Comparison of ENCODE assay signal across 10 cellular contexts in genomic region chr2:218960196-218961165, GRCh38. TPM values are rescaled to one million over a fixed set of nuclear protein-coding genes. Genes with fewer than 3 reads are reported as not detected.
DNase-seq lines count a peak whose midpoint lies in the region; ATAC-seq and TF ChIP-seq lines count a peak whose summit lies in the region.
"Had no signal": no experiment of that assay in that cellular context is flagged by ENCODE, and none has a peak within 500 bp of the region (broad histone marks: within the 10 kb centered on the region; RNA-seq: fewer than 3 reads in every experiment).

No MANE protein-coding gene starts in this region.

- H3K9me3 Mint-ChIP-seq in Calu3 (ENCODE audit: low read depth, unreplicated experiment) (no peaks in the 10 kb centered on the region), IgD-negative memory B cell (peaks cover 0 to 2% (median 0%) of the 10 kb centered on the region in 3 donors), nephron (no peaks in the 10 kb centered on the region)
- no peaks in the 10 kb centered on the region for H3K9me3 Mint-ChIP-seq in activated naive CD8-positive, alpha-beta T cell treated with anti-CD3 and anti-CD28 coated beads, Interleukin-2, amount 50 U/mL, for 24 hours

- BruUV-seq in Calu3 (replicated peaks; lab: Mats Ljungman, UMichigan): no TSS peak

- TF ChIP-seq CTCF in Calu3 (IDR thresholded peaks at IDR 0.05; ENCODE audit: unreplicated experiment) (no peak), nephron (IDR thresholded peaks at IDR 0.05; ENCODE audit: unreplicated experiment in 3 of 3) (no peak)

- H3K4me3 Mint-ChIP-seq in Calu3 (ENCODE audit: low read depth, unreplicated experiment): peak overlapping the region; percentile 42
- peak overlapping the region; percentile 65 to 91 (median 78) for H3K4me3 Mint-ChIP-seq in IgD-negative memory B cell
- peak overlapping the region; percentile 49 for H3K4me3 Mint-ChIP-seq in activated naive CD8-positive, alpha-beta T cell treated with anti-CD3 and anti-CD28 coated beads, Interleukin-2, amount 50 U/mL, for 24 hours
- peak overlapping the region; percentile 76 to 85 (median 80) for H3K4me3 Mint-ChIP-seq in nephron

- H3K4me1 Mint-ChIP-seq in Calu3 (ENCODE audit: low read depth, unreplicated experiment) (peaks cover 28% of the 10 kb centered on the region), IgD-negative memory B cell (peaks cover 0 to 6% (median 4%) of the 10 kb centered on the region in 3 donors), nephron (peaks cover 33% of the 10 kb centered on the region)
- H3K4me1 Mint-ChIP-seq in activated naive CD8-positive, alpha-beta T cell treated with anti-CD3 and anti-CD28 coated beads, Interleukin-2, amount 50 U/mL, for 24 hours: peaks cover 11% of the 10 kb centered on the region

- no peak for ATAC-seq in activated naive CD8-positive, alpha-beta T cell treated with anti-CD3 and anti-CD28 coated beads, Interleukin-2, amount 50 U/mL, for 24 hours
- ATAC-seq in HG03460 (IDR thresholded peaks at IDR 0.05; ENCODE audit: unreplicated experiment): no peak

- H3K27ac Mint-ChIP-seq in Calu3 (ENCODE audit: unreplicated experiment): no peak overlapping the region
- H3K27ac Mint-ChIP-seq in IgD-negative memory B cell: peak overlapping the region in 1 of 3 donors; percentile 50
- no peak overlapping the region for H3K27ac Mint-ChIP-seq in activated naive CD8-positive, alpha-beta T cell treated with anti-CD3 and anti-CD28 coated beads, Interleukin-2, amount 50 U/mL, for 24 hours
- no peak overlapping the region for H3K27ac Mint-ChIP-seq in nephron

- no peak for DNase-seq in Calu3
- no peak for DNase-seq in activated naive CD8-positive, alpha-beta T cell treated with anti-CD3 and anti-CD28 coated beads, Interleukin-2, amount 50 U/mL, for 24 hours
- DNase-seq in DMS114 treated with DMSO at 0.1 percent for 48 hours (lab: John Stamatoyannopoulos, UW; ENCODE audit: unreplicated experiment): no peak
- no peak for DNase-seq in OCI-M1 (lab: John Stamatoyannopoulos, UW)
- no peak for DNase-seq in kidney tubule cell (ENCODE audit: low spot score)

- CTCF ChIA-PET in Calu3 (lab: Charles Lee): no interaction called here

- H3K27me3 Mint-ChIP-seq in Calu3 (ENCODE audit: unreplicated experiment): peaks cover 72% of the 10 kb centered on the region
- H3K27me3 Mint-ChIP-seq in IgD-negative memory B cell: peaks cover 43% of the 10 kb centered on the region
- peaks cover 75% of the 10 kb centered on the region for H3K27me3 Mint-ChIP-seq in activated naive CD8-positive, alpha-beta T cell treated with anti-CD3 and anti-CD28 coated beads, Interleukin-2, amount 50 U/mL, for 24 hours
- H3K27me3 Mint-ChIP-seq in nephron (ENCODE audit: low read depth): peaks cover 93% of the 10 kb centered on the region

- intact Hi-C loops in Calu3 (cut with micrococcal nuclease; ENCODE audit: unreplicated experiment): no loop called here

- H3K36me3 Mint-ChIP-seq in Calu3 (ENCODE audit: insufficient read depth, unreplicated experiment) (peaks cover 29% of the 10 kb centered on the region), IgD-negative memory B cell (no peaks in the 10 kb centered on the region), nephron (ENCODE audit: low read depth) (no peaks in the 10 kb centered on the region)
- H3K36me3 Mint-ChIP-seq in activated naive CD8-positive, alpha-beta T cell treated with anti-CD3 and anti-CD28 coated beads, Interleukin-2, amount 50 U/mL, for 24 hours (ENCODE audit: low read depth): no peaks in the 10 kb centered on the region

RNA-seq across cellular contexts. Expression of gene CDK5R2, which starts 1.0 kb away (rescaled TPM):
- total RNA-seq in Calu3 (2022): 0.59 and 0.86 TPM in 2 replicates
- polyA plus RNA-seq in IgD-negative memory B cell: not detected
- total RNA-seq: prostate gland had no signal

RNA-seq across cellular contexts. Expression of gene FEV, which starts 24.5 kb away (rescaled TPM):
- total RNA-seq in Calu3 (2022): not detected in 2 replicates
- not detected for polyA plus RNA-seq in IgD-negative memory B cell
- total RNA-seq: NCI-H460 had no signal

RNA-seq across cellular contexts. Expression of gene CRYBA2, which starts 32.7 kb away (rescaled TPM):
- total RNA-seq in Calu3 (2022): not detected in 2 replicates
- polyA plus RNA-seq in IgD-negative memory B cell: not detected
- total RNA-seq: NCI-H460 had no signal
